Comparison of ENCODE assay signal across 1 cellular context in the genomic region with DNA sequence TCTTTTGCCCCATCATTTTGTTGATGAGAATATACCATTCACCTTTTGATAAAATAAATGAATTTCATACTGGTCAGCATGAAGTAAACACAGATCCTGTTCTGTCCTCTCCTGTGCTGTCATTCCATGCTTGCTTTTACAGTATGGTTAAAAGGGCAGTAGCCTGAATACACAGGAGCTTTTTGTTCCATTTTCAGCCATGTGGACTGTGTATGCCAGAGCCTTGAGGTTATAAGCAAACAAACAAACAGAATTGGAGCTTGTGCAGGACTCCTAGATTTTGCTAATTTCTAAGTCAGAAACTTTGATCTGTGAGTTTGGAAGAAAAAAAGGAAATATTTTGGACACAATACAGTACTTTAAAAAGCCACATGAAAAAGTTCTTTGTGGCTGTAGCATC.
TF ChIP-seq lines count a peak whose summit lies in the region.

No MANE protein-coding gene starts in this region.

TF ChIP-seq in HepG2, 621 proteins besides CTCF, POLR2A, EP300 and RAD21 (continued from another document):
- TF ChIP-seq, protein P1, sequence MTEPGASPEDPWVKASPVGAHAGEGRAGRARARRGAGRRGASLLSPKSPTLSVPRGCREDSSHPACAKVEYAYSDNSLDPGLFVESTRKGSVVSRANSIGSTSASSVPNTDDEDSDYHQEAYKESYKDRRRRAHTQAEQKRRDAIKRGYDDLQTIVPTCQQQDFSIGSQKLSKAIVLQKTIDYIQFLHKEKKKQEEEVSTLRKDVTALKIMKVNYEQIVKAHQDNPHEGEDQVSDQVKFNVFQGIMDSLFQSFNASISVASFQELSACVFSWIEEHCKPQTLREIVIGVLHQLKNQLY (CRISPR knock-in tag; IDR thresholded peaks at IDR 0.05), result peak; percentile 59; the same call in 1 of the 2 replicates
- TF ChIP-seq, protein P2, sequence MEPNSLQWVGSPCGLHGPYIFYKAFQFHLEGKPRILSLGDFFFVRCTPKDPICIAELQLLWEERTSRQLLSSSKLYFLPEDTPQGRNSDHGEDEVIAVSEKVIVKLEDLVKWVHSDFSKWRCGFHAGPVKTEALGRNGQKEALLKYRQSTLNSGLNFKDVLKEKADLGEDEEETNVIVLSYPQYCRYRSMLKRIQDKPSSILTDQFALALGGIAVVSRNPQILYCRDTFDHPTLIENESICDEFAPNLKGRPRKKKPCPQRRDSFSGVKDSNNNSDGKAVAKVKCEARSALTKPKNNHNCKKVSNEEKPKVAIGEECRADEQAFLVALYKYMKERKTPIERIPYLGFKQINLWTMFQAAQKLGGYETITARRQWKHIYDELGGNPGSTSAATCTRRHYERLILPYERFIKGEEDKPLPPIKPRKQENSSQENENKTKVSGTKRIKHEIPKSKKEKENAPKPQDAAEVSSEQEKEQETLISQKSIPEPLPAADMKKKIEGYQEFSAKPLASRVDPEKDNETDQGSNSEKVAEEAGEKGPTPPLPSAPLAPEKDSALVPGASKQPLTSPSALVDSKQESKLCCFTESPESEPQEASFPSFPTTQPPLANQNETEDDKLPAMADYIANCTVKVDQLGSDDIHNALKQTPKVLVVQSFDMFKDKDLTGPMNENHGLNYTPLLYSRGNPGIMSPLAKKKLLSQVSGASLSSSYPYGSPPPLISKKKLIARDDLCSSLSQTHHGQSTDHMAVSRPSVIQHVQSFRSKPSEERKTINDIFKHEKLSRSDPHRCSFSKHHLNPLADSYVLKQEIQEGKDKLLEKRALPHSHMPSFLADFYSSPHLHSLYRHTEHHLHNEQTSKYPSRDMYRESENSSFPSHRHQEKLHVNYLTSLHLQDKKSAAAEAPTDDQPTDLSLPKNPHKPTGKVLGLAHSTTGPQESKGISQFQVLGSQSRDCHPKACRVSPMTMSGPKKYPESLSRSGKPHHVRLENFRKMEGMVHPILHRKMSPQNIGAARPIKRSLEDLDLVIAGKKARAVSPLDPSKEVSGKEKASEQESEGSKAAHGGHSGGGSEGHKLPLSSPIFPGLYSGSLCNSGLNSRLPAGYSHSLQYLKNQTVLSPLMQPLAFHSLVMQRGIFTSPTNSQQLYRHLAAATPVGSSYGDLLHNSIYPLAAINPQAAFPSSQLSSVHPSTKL (CRISPR knock-in tag; IDR thresholded peaks at IDR 0.05), result peak; percentile 61
- TF ChIP-seq FOSL1 (CRISPR knock-in tag; IDR thresholded peaks at IDR 0.05; ENCODE audit: borderline replicate concordance) (no peak), MXI1 (IDR thresholded peaks at IDR 0.05; ENCODE audit: borderline replicate concordance, low read depth, low read length) (peak; percentile 43; the same call in 1 of the 3 replicates), SOX6 (IDR thresholded peaks at IDR 0.05) (no peak), SOX6 (CRISPR knock-in tag; IDR thresholded peaks at IDR 0.05) (peak; percentile 23; the same call in 1 of the 2 replicates), KAT8 (CRISPR knock-in tag; IDR thresholded peaks at IDR 0.05) (0 out of 2 replicates have a peak, but pooled peaks have one; percentile 25), PCBP2 (optimal IDR thresholded peaks at IDR 0.05; ENCODE audit: low read depth, low read length, poor library complexity, severe bottlenecking) (no peak), FOXP1 (IDR thresholded peaks at IDR 0.05) (no peak), FOXP1 (CRISPR knock-in tag; IDR thresholded peaks at IDR 0.05) (peak; percentile 75; the same call in 1 of the 2 replicates), FOXA3 (CRISPR knock-in tag; IDR thresholded peaks at IDR 0.05) (peak; percentile 62), THAP11 (CRISPR knock-in tag; IDR thresholded peaks at IDR 0.05) (0 out of 2 replicates have a peak, but pooled peaks have one; percentile 5), RBFOX2 (IDR thresholded peaks at IDR 0.05; ENCODE audit: low read depth, low read length) (no peak), TEAD3 (CRISPR knock-in tag; optimal IDR thresholded peaks at IDR 0.05; ENCODE audit: borderline replicate concordance) (peak; percentile 35), SAP130 (CRISPR knock-in tag; IDR thresholded peaks at IDR 0.05; ENCODE audit: low read depth) (peak; percentile 69), ZNF460 (CRISPR knock-in tag; IDR thresholded peaks at IDR 0.05; ENCODE audit: borderline replicate concordance) (no peak), SOX5 (CRISPR knock-in tag; IDR thresholded peaks at IDR 0.05; ENCODE audit: borderline replicate concordance) (peak; percentile 40; the same call in 1 of the 2 replicates), TCF7L2 (IDR thresholded peaks at IDR 0.05; ENCODE audit: low read depth, low read length) (no peak), SOX13 (IDR thresholded peaks at IDR 0.05) (no peak), SOX13 (CRISPR knock-in tag; conservative IDR thresholded peaks at IDR 0.05 in 1 of 2, IDR thresholded peaks at IDR 0.05 in 1 of 2) (peak in 1 of 2 experiments; percentile 33; a peak in 1 of 4 replicates), TCF7 (IDR thresholded peaks at IDR 0.05; ENCODE audit: low read depth) (peak; percentile 36), ASH2L (IDR thresholded peaks at IDR 0.05; ENCODE audit: insufficient read length, low read depth, low read length) (no peak), HMG20A (CRISPR knock-in tag; IDR thresholded peaks at IDR 0.05; ENCODE audit: borderline replicate concordance) (0 out of 2 replicates have a peak, but pooled peaks have one; percentile 24), GATAD2A (CRISPR knock-in tag; IDR thresholded peaks at IDR 0.05) (peak; percentile 54), ZNF501 (CRISPR knock-in tag; IDR thresholded peaks at IDR 0.05) (no peak), CREM (IDR thresholded peaks at IDR 0.05) (peak; percentile 35; the same call in 1 of the 2 replicates), CREM (CRISPR knock-in tag; IDR thresholded peaks at IDR 0.05) (no peak), SALL1 (CRISPR knock-in tag; IDR thresholded peaks at IDR 0.05) (peak; percentile 26; the same call in 1 of the 2 replicates), TOE1 (CRISPR knock-in tag; IDR thresholded peaks at IDR 0.05) (no peak), DNMT1 (CRISPR knock-in tag; IDR thresholded peaks at IDR 0.05) (no peak)
- TF ChIP-seq, protein P3, sequence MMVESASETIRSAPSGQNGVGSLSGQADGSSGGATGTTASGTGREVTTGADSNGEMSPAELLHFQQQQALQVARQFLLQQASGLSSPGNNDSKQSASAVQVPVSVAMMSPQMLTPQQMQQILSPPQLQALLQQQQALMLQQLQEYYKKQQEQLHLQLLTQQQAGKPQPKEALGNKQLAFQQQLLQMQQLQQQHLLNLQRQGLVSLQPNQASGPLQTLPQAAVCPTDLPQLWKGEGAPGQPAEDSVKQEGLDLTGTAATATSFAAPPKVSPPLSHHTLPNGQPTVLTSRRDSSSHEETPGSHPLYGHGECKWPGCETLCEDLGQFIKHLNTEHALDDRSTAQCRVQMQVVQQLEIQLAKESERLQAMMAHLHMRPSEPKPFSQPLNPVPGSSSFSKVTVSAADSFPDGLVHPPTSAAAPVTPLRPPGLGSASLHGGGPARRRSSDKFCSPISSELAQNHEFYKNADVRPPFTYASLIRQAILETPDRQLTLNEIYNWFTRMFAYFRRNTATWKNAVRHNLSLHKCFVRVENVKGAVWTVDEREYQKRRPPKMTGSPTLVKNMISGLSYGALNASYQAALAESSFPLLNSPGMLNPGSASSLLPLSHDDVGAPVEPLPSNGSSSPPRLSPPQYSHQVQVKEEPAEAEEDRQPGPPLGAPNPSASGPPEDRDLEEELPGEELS (CRISPR knock-in tag; IDR thresholded peaks at IDR 0.05), result peak; percentile 73
- TF ChIP-seq, protein P4, sequence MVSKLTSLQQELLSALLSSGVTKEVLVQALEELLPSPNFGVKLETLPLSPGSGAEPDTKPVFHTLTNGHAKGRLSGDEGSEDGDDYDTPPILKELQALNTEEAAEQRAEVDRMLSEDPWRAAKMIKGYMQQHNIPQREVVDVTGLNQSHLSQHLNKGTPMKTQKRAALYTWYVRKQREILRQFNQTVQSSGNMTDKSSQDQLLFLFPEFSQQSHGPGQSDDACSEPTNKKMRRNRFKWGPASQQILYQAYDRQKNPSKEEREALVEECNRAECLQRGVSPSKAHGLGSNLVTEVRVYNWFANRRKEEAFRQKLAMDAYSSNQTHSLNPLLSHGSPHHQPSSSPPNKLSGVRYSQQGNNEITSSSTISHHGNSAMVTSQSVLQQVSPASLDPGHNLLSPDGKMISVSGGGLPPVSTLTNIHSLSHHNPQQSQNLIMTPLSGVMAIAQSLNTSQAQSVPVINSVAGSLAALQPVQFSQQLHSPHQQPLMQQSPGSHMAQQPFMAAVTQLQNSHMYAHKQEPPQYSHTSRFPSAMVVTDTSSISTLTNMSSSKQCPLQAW (CRISPR knock-in tag; IDR thresholded peaks at IDR 0.05), result no peak
- TF ChIP-seq, protein P5, sequence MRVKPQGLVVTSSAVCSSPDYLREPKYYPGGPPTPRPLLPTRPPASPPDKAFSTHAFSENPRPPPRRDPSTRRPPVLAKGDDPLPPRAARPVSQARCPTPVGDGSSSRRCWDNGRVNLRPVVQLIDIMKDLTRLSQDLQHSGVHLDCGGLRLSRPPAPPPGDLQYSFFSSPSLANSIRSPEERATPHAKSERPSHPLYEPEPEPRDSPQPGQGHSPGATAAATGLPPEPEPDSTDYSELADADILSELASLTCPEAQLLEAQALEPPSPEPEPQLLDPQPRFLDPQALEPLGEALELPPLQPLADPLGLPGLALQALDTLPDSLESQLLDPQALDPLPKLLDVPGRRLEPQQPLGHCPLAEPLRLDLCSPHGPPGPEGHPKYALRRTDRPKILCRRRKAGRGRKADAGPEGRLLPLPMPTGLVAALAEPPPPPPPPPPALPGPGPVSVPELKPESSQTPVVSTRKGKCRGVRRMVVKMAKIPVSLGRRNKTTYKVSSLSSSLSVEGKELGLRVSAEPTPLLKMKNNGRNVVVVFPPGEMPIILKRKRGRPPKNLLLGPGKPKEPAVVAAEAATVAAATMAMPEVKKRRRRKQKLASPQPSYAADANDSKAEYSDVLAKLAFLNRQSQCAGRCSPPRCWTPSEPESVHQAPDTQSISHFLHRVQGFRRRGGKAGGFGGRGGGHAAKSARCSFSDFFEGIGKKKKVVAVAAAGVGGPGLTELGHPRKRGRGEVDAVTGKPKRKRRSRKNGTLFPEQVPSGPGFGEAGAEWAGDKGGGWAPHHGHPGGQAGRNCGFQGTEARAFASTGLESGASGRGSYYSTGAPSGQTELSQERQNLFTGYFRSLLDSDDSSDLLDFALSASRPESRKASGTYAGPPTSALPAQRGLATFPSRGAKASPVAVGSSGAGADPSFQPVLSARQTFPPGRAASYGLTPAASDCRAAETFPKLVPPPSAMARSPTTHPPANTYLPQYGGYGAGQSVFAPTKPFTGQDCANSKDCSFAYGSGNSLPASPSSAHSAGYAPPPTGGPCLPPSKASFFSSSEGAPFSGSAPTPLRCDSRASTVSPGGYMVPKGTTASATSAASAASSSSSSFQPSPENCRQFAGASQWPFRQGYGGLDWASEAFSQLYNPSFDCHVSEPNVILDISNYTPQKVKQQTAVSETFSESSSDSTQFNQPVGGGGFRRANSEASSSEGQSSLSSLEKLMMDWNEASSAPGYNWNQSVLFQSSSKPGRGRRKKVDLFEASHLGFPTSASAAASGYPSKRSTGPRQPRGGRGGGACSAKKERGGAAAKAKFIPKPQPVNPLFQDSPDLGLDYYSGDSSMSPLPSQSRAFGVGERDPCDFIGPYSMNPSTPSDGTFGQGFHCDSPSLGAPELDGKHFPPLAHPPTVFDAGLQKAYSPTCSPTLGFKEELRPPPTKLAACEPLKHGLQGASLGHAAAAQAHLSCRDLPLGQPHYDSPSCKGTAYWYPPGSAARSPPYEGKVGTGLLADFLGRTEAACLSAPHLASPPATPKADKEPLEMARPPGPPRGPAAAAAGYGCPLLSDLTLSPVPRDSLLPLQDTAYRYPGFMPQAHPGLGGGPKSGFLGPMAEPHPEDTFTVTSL (CRISPR knock-in tag; IDR thresholded peaks at IDR 0.05; ENCODE audit: borderline replicate concordance), result peak; percentile 63; the same call in 1 of the 2 replicates
